ENCODE assay signal across 20 cellular contexts in genomic region chr15:69801132-69801531, GRCh38.
DNase-seq lines count a peak whose midpoint lies in the region; ATAC-seq and TF ChIP-seq lines count a peak whose summit lies in the region.
"Had no signal": no experiment of that assay in that cellular context is flagged by ENCODE, and none has a peak within 500 bp of the region (broad histone marks: within the 10 kb centered on the region; RNA-seq: fewer than 3 reads in every experiment).

No MANE protein-coding gene starts in this region.

- H3K79me2 ChIP-seq in neural progenitor cell (ENCODE audit: low read depth) = no peaks in the 10 kb centered on the region

- no peaks in the 10 kb centered on the region for H3K4me1 ChIP-seq in neural progenitor cell
- H3K4me1 ChIP-seq in heart right ventricle = peaks cover 0 to 15% (median 0%) of the 10 kb centered on the region in 9 donors
- H3K4me1 ChIP-seq: A549, BE2C had no signal

- H2AFZ ChIP-seq in neural progenitor cell (replicated peaks) = no peak overlapping the region
- H2AFZ ChIP-seq: GM23248 had no signal

- no peaks in the 10 kb centered on the region for H3K27me3 ChIP-seq in neural progenitor cell
- peaks cover 0 to 22% (median 0%) of the 10 kb centered on the region in 7 donors for H3K27me3 ChIP-seq in heart right ventricle
- H3K27me3 ChIP-seq: BE2C had no signal

- WGBS in heart right ventricle, 2 donors = 67 to 69% methylated on average over 9 of the region's 9 CpGs

- peaks cover 6% of the 10 kb centered on the region for H3K27me3 Mint-ChIP-seq in neural progenitor cell (ENCODE audit: insufficient read depth, low read depth)
- no peaks in the 10 kb centered on the region for H3K27me3 Mint-ChIP-seq in activated T-cell treated with anti-CD3 and anti-CD28 coated beads, Interleukin-2, amount 50 U/mL, for 4 hours (ENCODE audit: low read depth)
- peaks cover 43% of the 10 kb centered on the region for H3K27me3 Mint-ChIP-seq in Calu3 (ENCODE audit: unreplicated experiment)

- CTCF ChIA-PET in Calu3 (lab: Charles Lee) = interaction anchor here (0.6 kb wide), 2 partner anchors 163 to 222 kb away, joined by 3 read pairs; no protein-coding TSS in a partner anchor

- H3K9me3 ChIP-seq in neural progenitor cell (ENCODE audit: low read depth) (no peaks in the 10 kb centered on the region), heart right ventricle (no peaks in the 10 kb centered on the region)
- H3K9me3 ChIP-seq: A549; BE2C; BLaER1 treated with 17β-estradiol and CSF1 and Interleukin-3, amounts not matched to agents 10 nM and 100 nM had no signal

- H3K36me3 Mint-ChIP-seq in neural progenitor cell (no peaks in the 10 kb centered on the region), Calu3 (ENCODE audit: insufficient read depth, unreplicated experiment) (peaks cover 5% of the 10 kb centered on the region)
- H3K36me3 Mint-ChIP-seq in activated T-cell treated with anti-CD3 and anti-CD28 coated beads, Interleukin-2, amount 50 U/mL, for 4 hours (ENCODE audit: insufficient read depth) = no peaks in the 10 kb centered on the region
- H3K36me3 Mint-ChIP-seq: CD14-positive monocyte; CD8-positive, alpha-beta memory T cell had no signal

- H3K27ac Mint-ChIP-seq in neural progenitor cell = peak overlapping the region; percentile 66
- H3K27ac Mint-ChIP-seq in Calu3 (ENCODE audit: unreplicated experiment) = no peak overlapping the region
- H3K27ac Mint-ChIP-seq: CD4-positive, alpha-beta T cell; CD8-positive, alpha-beta memory T cell had no signal

- H3K4me1 Mint-ChIP-seq in neural progenitor cell (peaks cover 16% of the 10 kb centered on the region), Calu3 (ENCODE audit: low read depth, unreplicated experiment) (peaks cover 2% of the 10 kb centered on the region)
- no peaks in the 10 kb centered on the region for H3K4me1 Mint-ChIP-seq in activated T-cell treated with anti-CD3 and anti-CD28 coated beads, Interleukin-2, amount 50 U/mL, for 4 hours (ENCODE audit: low read depth)

- no peaks in the 10 kb centered on the region for H4K20me1 ChIP-seq in neural progenitor cell (ENCODE audit: low read depth)

- H3K4me3 ChIP-seq in neural progenitor cell = no peak overlapping the region
- no peak overlapping the region for H3K4me3 ChIP-seq in heart right ventricle
- H3K4me3 ChIP-seq: A549; BLaER1 treated with 17β-estradiol and CSF1 and Interleukin-3, amounts not matched to agents 10 nM and 100 nM; GM23248 had no signal

- no peak overlapping the region for H3K9ac ChIP-seq in neural progenitor cell
- H3K9ac ChIP-seq: BLaER1 treated with 17β-estradiol and CSF1 and Interleukin-3, amounts not matched to agents 10 nM and 100 nM; GM23248 had no signal

- peak; percentile 77 for DNase-seq in left kidney (ENCODE audit: low read depth, low spot score)
- DNase-seq in neural progenitor cell (ENCODE audit: low spot score) = no peak
- peak; percentile 54 for DNase-seq in sciatic nerve (ENCODE audit: low spot score)
- no peak for DNase-seq in heart right ventricle
- no peak for DNase-seq in activated T-cell treated with anti-CD3 and anti-CD28 coated beads, Interleukin-2, amount 50 U/mL, for 4 hours
- DNase-seq in Calu3 = no peak
- DNase-seq: 8988T; ACHN; AML-193; BE2C; CD4-positive, alpha-beta T cell; CD8-positive, alpha-beta memory T cell; DMS53; DND-41; GM23248; H7; HCEC 1CT had no signal

- H3K36me3 ChIP-seq in neural progenitor cell (no peaks in the 10 kb centered on the region), heart right ventricle (no peaks in the 10 kb centered on the region)
- H3K36me3 ChIP-seq: BE2C; BLaER1 treated with 17β-estradiol and CSF1 and Interleukin-3, amounts not matched to agents 10 nM and 100 nM had no signal

- H3K4me2 ChIP-seq in neural progenitor cell = no peak overlapping the region
- H3K4me2 ChIP-seq: A549; BLaER1 treated with 17β-estradiol and CSF1 and Interleukin-3, amounts not matched to agents 10 nM and 100 nM had no signal

- BruUV-seq in Calu3 (replicated peaks; lab: Mats Ljungman, UMichigan) = no TSS peak

- TF ChIP-seq CTCF in neural progenitor cell (IDR thresholded peaks at IDR 0.05) (no peak), heart right ventricle (IDR thresholded peaks at IDR 0.05) (no peak), Calu3 (IDR thresholded peaks at IDR 0.05; ENCODE audit: unreplicated experiment) (no peak)

- ATAC-seq in sciatic nerve (no peak), heart right ventricle (no peak)
- ATAC-seq in activated T-cell treated with anti-CD3 and anti-CD28 coated beads, Interleukin-2, amount 50 U/mL, for 4 hours = no peak
- ATAC-seq: A549 had no signal

- H3K9me3 Mint-ChIP-seq in neural progenitor cell = no peaks in the 10 kb centered on the region
- H3K9me3 Mint-ChIP-seq in activated T-cell treated with anti-CD3 and anti-CD28 coated beads, Interleukin-2, amount 50 U/mL, for 4 hours = no peaks in the 10 kb centered on the region
- no peaks in the 10 kb centered on the region for H3K9me3 Mint-ChIP-seq in Calu3 (ENCODE audit: low read depth, unreplicated experiment)
- H3K9me3 Mint-ChIP-seq: CD14-positive monocyte; CD4-positive, alpha-beta T cell; CD8-positive, alpha-beta memory T cell had no signal

- H3K4me3 Mint-ChIP-seq in neural progenitor cell (no peak overlapping the region), Calu3 (ENCODE audit: low read depth, unreplicated experiment) (no peak overlapping the region)
- no peak overlapping the region for H3K4me3 Mint-ChIP-seq in activated T-cell treated with anti-CD3 and anti-CD28 coated beads, Interleukin-2, amount 50 U/mL, for 4 hours
- H3K4me3 Mint-ChIP-seq: CD14-positive monocyte; CD4-positive, alpha-beta T cell; CD8-positive, alpha-beta memory T cell had no signal

- H3K27ac ChIP-seq in neural progenitor cell (no peak overlapping the region), heart right ventricle (no peak overlapping the region)
- H3K27ac ChIP-seq: A549; BLaER1 treated with 17β-estradiol and CSF1 and Interleukin-3, amounts not matched to agents 10 nM and 100 nM; GM23248 had no signal

- intact Hi-C loops in sciatic nerve (cut with DNase I) = no loop called here
- intact Hi-C loops in heart right ventricle (cut with DNase I) = no loop called here
- intact Hi-C loops in Calu3 (cut with micrococcal nuclease; ENCODE audit: unreplicated experiment) = no loop called here

- H3F3A ChIP-seq in neural progenitor cell (ENCODE audit: low read depth) = no peaks in the 10 kb centered on the region

Comparison
In these comparisons a context has a peak if more than half of its experiments do, and no peak if none do; other contexts are left out.
1. DNase-seq: peak in left kidney (single experiment) and sciatic nerve (single experiment); none in neural progenitor cell (single experiment), heart right ventricle (0 of 2), activated T-cell treated with anti-CD3 and anti-CD28 coated beads, Interleukin-2, amount 50 U/mL, for 4 hours (single experiment) and Calu3 (single experiment).